17 cellular contexts compared by ENCODE assay signal in genomic region chr1:202584707-202585590, GRCh38.
DNase-seq lines count a peak whose midpoint lies in the region; ATAC-seq and TF ChIP-seq lines count a peak whose summit lies in the region.
"Had no signal": no experiment of that assay in that cellular context is flagged by ENCODE, and none has a peak within 500 bp of the region (broad histone marks: within the 10 kb centered on the region; RNA-seq: fewer than 3 reads in every experiment).

No MANE protein-coding gene starts in this region.

- ATAC-seq in WTC11 (no peak), HG03108 (IDR thresholded peaks at IDR 0.05; ENCODE audit: unreplicated experiment) (no peak)
- ATAC-seq: activated CD8-positive, alpha-beta memory T cell treated with anti-CD3 and anti-CD28 coated beads, Interleukin-2, amount 10 ng/mL, durations not matched to agents 7 days and 5 days had no signal

- no peaks in the 10 kb centered on the region; the same call in 1 of the 2 replicates for H3K36me3 Mint-ChIP-seq in WTC11
- no peaks in the 10 kb centered on the region for H3K36me3 Mint-ChIP-seq in activated T-helper 2 cell treated with anti-CD3 and anti-CD28 coated beads, Interferon-gamma antibody, Interleukin-2, Interleukin-4, amounts not matched to agents 10 μg/mL and 5 μg/mL and 100 μg/mL, durations not matched to agents 14 hours and 24 hours and 36 hours (ENCODE audit: low read depth)
- H3K36me3 Mint-ChIP-seq: activated CD8-positive, alpha-beta memory T cell treated with anti-CD3 and anti-CD28 coated beads, Interleukin-2, amount 10 ng/mL, durations not matched to agents 7 days and 5 days had no signal

- DNase-seq in WTC11 (ENCODE audit: low spot score) (no peak), UCSD-AML1 (lab: John Stamatoyannopoulos, UW; ENCODE audit: unreplicated experiment) (no peak), Kasumi-1 (lab: John Stamatoyannopoulos, UW) (no peak)
- no peak for DNase-seq in activated T-helper 2 cell treated with anti-CD3 and anti-CD28 coated beads, Interferon-gamma antibody, Interleukin-2, Interleukin-4, amounts not matched to agents 10 μg/mL and 5 μg/mL and 100 μg/mL, durations not matched to agents 14 hours and 24 hours and 36 hours (ENCODE audit: low spot score)
- DNase-seq: activated CD4-positive, alpha-beta T cell treated with anti-CD3 and anti-CD28 coated beads for 1 hour; activated CD8-positive, alpha-beta memory T cell treated with anti-CD3 and anti-CD28 coated beads, Interleukin-2, amount 10 ng/mL, durations not matched to agents 7 days and 5 days; activated gamma-delta T cell; amniotic stem cell; Karpas-422; NCI-H1417; NCI-H748 treated with DMSO at 0.1 percent for 48 hours; stimulated activated CD4-positive, alpha-beta T cell treated with anti-CD3 and anti-CD28 coated beads, Interleukin-2, amount 100 ng/mL, for 24 hours; T-helper 2 cell had no signal

- H3K27ac ChIP-seq in HEK293 (ENCODE audit: extremely low read depth, low read depth, low read length) = no peak overlapping the region
- H3K27ac ChIP-seq in mesodermal cell (ENCODE audit: low read depth, low read length, severe bottlenecking) = peak overlapping the region; percentile 98
- H3K27ac ChIP-seq in stomach smooth muscle (ENCODE audit: low read length) = peak overlapping the region; percentile 0

- CTCF ChIA-PET in HEK293 (lab: Yijun Ruan, JAX) (interaction anchor here (0.6 to 3.7 kb wide), 5 partner anchors 8 to 318 kb away, joined by 3 to 20 read pairs (median 4); no protein-coding TSS in a partner anchor), WTC11 (lab: Charles Lee) (interaction anchor here (1.2 to 3.4 kb wide), 4 partner anchors 8 to 23 kb away, joined by 3 to 16 read pairs (median 4); no protein-coding TSS in a partner anchor)

- no peak overlapping the region for H3K9ac ChIP-seq in stomach smooth muscle (ENCODE audit: low read length in 2 of 2)

- TF ChIP-seq CTCF in HEK293 (tag by site-specific recombination; IDR thresholded peaks at IDR 0.05) (no peak), WTC11 (IDR thresholded peaks at IDR 0.05) (no peak)

- H3K4me3 ChIP-seq in HEK293 (ENCODE audit: low read depth, low read length) (no peak overlapping the region), mesodermal cell (ENCODE audit: extremely low read depth, insufficient read depth, low read length, poor library complexity, severe bottlenecking) (no peak overlapping the region), stomach smooth muscle (ENCODE audit: low read length in 2 of 2) (no peak overlapping the region)

- peaks cover 0 to 7% of the 10 kb centered on the region in 2 experiments; a peak in 1 of 3 replicates for H3K36me3 ChIP-seq in HEK293 (ENCODE audit: control insufficient read depth in 2 of 2, insufficient read depth in 1 of 2, low read length in 2 of 2)
- H3K36me3 ChIP-seq in mesodermal cell (ENCODE audit: control insufficient read depth, insufficient read depth, low read length) = peaks cover 6% of the 10 kb centered on the region
- H3K36me3 ChIP-seq in stomach smooth muscle (ENCODE audit: control insufficient read depth in 2 of 2, insufficient read depth in 2 of 2, low read length in 2 of 2) = peaks cover 43 to 49% of the 10 kb centered on the region in 2 donors

- H3K27me3 ChIP-seq in stomach smooth muscle (ENCODE audit: control insufficient read depth in 1 of 2, insufficient read depth in 2 of 2, low read length in 2 of 2) = no peaks in the 10 kb centered on the region

- H3K27me3 Mint-ChIP-seq in WTC11 (ENCODE audit: low read depth) = no peaks in the 10 kb centered on the region; the same call in 1 of the 2 replicates
- H3K27me3 Mint-ChIP-seq in activated T-helper 2 cell treated with anti-CD3 and anti-CD28 coated beads, Interferon-gamma antibody, Interleukin-2, Interleukin-4, amounts not matched to agents 10 μg/mL and 5 μg/mL and 100 μg/mL, durations not matched to agents 14 hours and 24 hours and 36 hours (ENCODE audit: low read depth) = no peaks in the 10 kb centered on the region
- H3K27me3 Mint-ChIP-seq: activated CD8-positive, alpha-beta memory T cell treated with anti-CD3 and anti-CD28 coated beads, Interleukin-2, amount 10 ng/mL, durations not matched to agents 7 days and 5 days had no signal

- no peaks in the 10 kb centered on the region for H3K9me3 Mint-ChIP-seq in WTC11
- H3K9me3 Mint-ChIP-seq in activated T-helper 2 cell treated with anti-CD3 and anti-CD28 coated beads, Interferon-gamma antibody, Interleukin-2, Interleukin-4, amounts not matched to agents 10 μg/mL and 5 μg/mL and 100 μg/mL, durations not matched to agents 14 hours and 24 hours and 36 hours = no peaks in the 10 kb centered on the region

- 0 out of 2 replicates have a peak overlapping the region, but pooled peaks have one; percentile 14 for H3K27ac Mint-ChIP-seq in WTC11
- no peak overlapping the region for H3K27ac Mint-ChIP-seq in activated T-helper 2 cell treated with anti-CD3 and anti-CD28 coated beads, Interferon-gamma antibody, Interleukin-2, Interleukin-4, amounts not matched to agents 10 μg/mL and 5 μg/mL and 100 μg/mL, durations not matched to agents 14 hours and 24 hours and 36 hours
- H3K27ac Mint-ChIP-seq: activated CD8-positive, alpha-beta memory T cell treated with anti-CD3 and anti-CD28 coated beads, Interleukin-2, amount 10 ng/mL, durations not matched to agents 7 days and 5 days had no signal

- POLR2A ChIA-PET in HEK293 (lab: Yijun Ruan, JAX) (no interaction called here), WTC11 (lab: Charles Lee) (no interaction called here)

- H3K4me3 Mint-ChIP-seq in WTC11 = no peak overlapping the region
- H3K4me3 Mint-ChIP-seq in activated T-helper 2 cell treated with anti-CD3 and anti-CD28 coated beads, Interferon-gamma antibody, Interleukin-2, Interleukin-4, amounts not matched to agents 10 μg/mL and 5 μg/mL and 100 μg/mL, durations not matched to agents 14 hours and 24 hours and 36 hours (ENCODE audit: low read depth) = no peak overlapping the region
- H3K4me3 Mint-ChIP-seq: activated CD8-positive, alpha-beta memory T cell treated with anti-CD3 and anti-CD28 coated beads, Interleukin-2, amount 10 ng/mL, durations not matched to agents 7 days and 5 days had no signal

- intact Hi-C loops in activated T-helper 2 cell treated with anti-CD3 and anti-CD28 coated beads, Interferon-gamma antibody, Interleukin-2, Interleukin-4, amounts not matched to agents 10 μg/mL and 5 μg/mL and 100 μg/mL, durations not matched to agents 14 hours and 24 hours and 36 hours (cut with micrococcal nuclease) = no loop called here

- H3K4me1 Mint-ChIP-seq in WTC11 = peaks cover under 1% of the 10 kb centered on the region; the same call in 1 of the 2 replicates
- peaks cover 3% of the 10 kb centered on the region for H3K4me1 Mint-ChIP-seq in activated T-helper 2 cell treated with anti-CD3 and anti-CD28 coated beads, Interferon-gamma antibody, Interleukin-2, Interleukin-4, amounts not matched to agents 10 μg/mL and 5 μg/mL and 100 μg/mL, durations not matched to agents 14 hours and 24 hours and 36 hours (ENCODE audit: low read depth)

- H3K9me3 ChIP-seq in HEK293 (ENCODE audit: control insufficient read depth, insufficient read depth, low read depth, low read length) = no peaks in the 10 kb centered on the region
- no peaks in the 10 kb centered on the region for H3K9me3 ChIP-seq in mesodermal cell (ENCODE audit: control insufficient read depth, low read length)
- H3K9me3 ChIP-seq in stomach smooth muscle (ENCODE audit: control insufficient read depth in 2 of 2, low read length in 2 of 2) = no peaks in the 10 kb centered on the region

- H3K4me1 ChIP-seq in HEK293 (ENCODE audit: control insufficient read depth, insufficient read depth, low read length) = peaks cover 5% of the 10 kb centered on the region; the same call in 1 of the 2 replicates
- H3K4me1 ChIP-seq in mesodermal cell (ENCODE audit: control insufficient read depth, insufficient read depth, low read length, poor library complexity, severe bottlenecking) = peaks cover 66% of the 10 kb centered on the region
- H3K4me1 ChIP-seq in stomach smooth muscle (ENCODE audit: control insufficient read depth, insufficient read depth, low read length) = peaks cover 61% of the 10 kb centered on the region

- 88 to 92% methylated on average over 5 to 7 of the region's 8 CpGs for WGBS in mesodermal cell (ENCODE audit: insufficient coverage in 2 of 2), 2 experiments

TF ChIP-seq in HEK293, 187 proteins besides CTCF, POLR2A, EP300 and RAD21 (continues in another document):
- TF ChIP-seq SCRT1 (tag by site-specific recombination; IDR thresholded peaks at IDR 0.05; ENCODE audit: borderline replicate concordance) (no peak), ZNF157 (tag by site-specific recombination; IDR thresholded peaks at IDR 0.05) (no peak), OSR2 (tag by site-specific recombination; IDR thresholded peaks at IDR 0.05) (no peak), ZBTB17 (tag by site-specific recombination; IDR thresholded peaks at IDR 0.05) (no peak)
- TF ChIP-seq, protein P1, sequence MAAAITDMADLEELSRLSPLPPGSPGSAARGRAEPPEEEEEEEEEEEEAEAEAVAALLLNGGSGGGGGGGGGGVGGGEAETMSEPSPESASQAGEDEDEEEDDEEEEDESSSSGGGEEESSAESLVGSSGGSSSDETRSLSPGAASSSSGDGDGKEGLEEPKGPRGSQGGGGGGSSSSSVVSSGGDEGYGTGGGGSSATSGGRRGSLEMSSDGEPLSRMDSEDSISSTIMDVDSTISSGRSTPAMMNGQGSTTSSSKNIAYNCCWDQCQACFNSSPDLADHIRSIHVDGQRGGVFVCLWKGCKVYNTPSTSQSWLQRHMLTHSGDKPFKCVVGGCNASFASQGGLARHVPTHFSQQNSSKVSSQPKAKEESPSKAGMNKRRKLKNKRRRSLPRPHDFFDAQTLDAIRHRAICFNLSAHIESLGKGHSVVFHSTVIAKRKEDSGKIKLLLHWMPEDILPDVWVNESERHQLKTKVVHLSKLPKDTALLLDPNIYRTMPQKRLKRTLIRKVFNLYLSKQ (tag by site-specific recombination; IDR thresholded peaks at IDR 0.05; ENCODE audit: borderline replicate concordance) = no peak

TF ChIP-seq in WTC11, 78 proteins besides CTCF, POLR2A, EP300 and RAD21 (continues in another document):
- TF ChIP-seq TEAD4 (CRISPR knock-in tag; IDR thresholded peaks at IDR 0.05) = no peak
- TF ChIP-seq ZNF671 (CRISPR knock-in tag; IDR thresholded peaks at IDR 0.05) = no peak
- no peak for TF ChIP-seq ZBTB43 (CRISPR knock-in tag; IDR thresholded peaks at IDR 0.05)
- TF ChIP-seq JAZF1 (CRISPR knock-in tag; IDR thresholded peaks at IDR 0.05) = no peak
- no peak for TF ChIP-seq SP1 (CRISPR knock-in tag; conservative IDR thresholded peaks at IDR 0.05)
- no peak for TF ChIP-seq IRF2 (CRISPR knock-in tag; IDR thresholded peaks at IDR 0.05; ENCODE audit: borderline replicate concordance, low read depth)
